22 cellular contexts compared by ENCODE assay signal in genomic region chr1:147215540-147215916, GRCh38.
"Had no signal": no experiment of that assay in that cellular context is flagged by ENCODE, and none has a peak within 500 bp of the region (broad histone marks: within the 10 kb centered on the region; RNA-seq: fewer than 3 reads in every experiment).

No MANE protein-coding gene starts in this region.

- H3K27me3 ChIP-seq: esophagus muscularis mucosa, foreskin keratinocyte, heart right ventricle, spleen, tibial nerve had no signal

- ATAC-seq: foreskin keratinocyte, heart right ventricle, right cardiac atrium, WTC11 had no signal

- H3K4me3 ChIP-seq: esophagus muscularis mucosa, heart right ventricle, left ventricle myocardium inferior, spleen, tibial nerve had no signal

- H3K9me3 ChIP-seq: esophagus muscularis mucosa, heart right ventricle, left ventricle myocardium inferior, spleen, tibial nerve had no signal

- FAIRE-seq: astrocyte had no signal

- DNase-seq: activated CD4-positive, alpha-beta memory T cell treated with anti-CD3 and anti-CD28 coated beads, Interleukin-2, amount 10 ng/mL, durations not matched to agents 7 days and 5 days; activated CD4-positive, alpha-beta T cell treated with anti-CD3 and anti-CD28 coated beads for 1 hour; activated CD4-positive, alpha-beta T cell treated with anti-CD3 and anti-CD28 coated beads, Interleukin-2, amount 10 ng/mL, durations not matched to agents 7 days and 5 days; activated CD8-positive, alpha-beta memory T cell treated with anti-CD3 and anti-CD28 coated beads, Interleukin-2, amount 50 U/mL, for 48 hours; activated gamma-delta T cell; activated naive CD4-positive, alpha-beta T cell treated with anti-CD3 and anti-CD28 coated beads, Interleukin-2, amount 50 U/mL, for 16 hours; activated T-cell treated with anti-CD3 and anti-CD28 coated beads, Interleukin-2, amount 50 U/mL, for 24 hours; amniotic stem cell; caudate nucleus; effector CD4-positive, alpha-beta T cell; foreskin keratinocyte; heart right ventricle; kidney glomerular epithelial cell; left ventricle myocardium inferior; right cardiac atrium; spleen; stimulated activated naive CD4-positive, alpha-beta T cell treated with Interleukin-2 at 50 U/mL for 16 hours; T-helper 2 cell had no signal

- H3K4me1 ChIP-seq: foreskin keratinocyte, heart right ventricle, left ventricle myocardium inferior, tibial nerve had no signal

- H3K27ac ChIP-seq: esophagus muscularis mucosa, foreskin keratinocyte, heart right ventricle, left ventricle myocardium inferior, spleen, tibial nerve had no signal
